Comparison of ENCODE assay signal across 8 cellular contexts in the genomic region with DNA sequence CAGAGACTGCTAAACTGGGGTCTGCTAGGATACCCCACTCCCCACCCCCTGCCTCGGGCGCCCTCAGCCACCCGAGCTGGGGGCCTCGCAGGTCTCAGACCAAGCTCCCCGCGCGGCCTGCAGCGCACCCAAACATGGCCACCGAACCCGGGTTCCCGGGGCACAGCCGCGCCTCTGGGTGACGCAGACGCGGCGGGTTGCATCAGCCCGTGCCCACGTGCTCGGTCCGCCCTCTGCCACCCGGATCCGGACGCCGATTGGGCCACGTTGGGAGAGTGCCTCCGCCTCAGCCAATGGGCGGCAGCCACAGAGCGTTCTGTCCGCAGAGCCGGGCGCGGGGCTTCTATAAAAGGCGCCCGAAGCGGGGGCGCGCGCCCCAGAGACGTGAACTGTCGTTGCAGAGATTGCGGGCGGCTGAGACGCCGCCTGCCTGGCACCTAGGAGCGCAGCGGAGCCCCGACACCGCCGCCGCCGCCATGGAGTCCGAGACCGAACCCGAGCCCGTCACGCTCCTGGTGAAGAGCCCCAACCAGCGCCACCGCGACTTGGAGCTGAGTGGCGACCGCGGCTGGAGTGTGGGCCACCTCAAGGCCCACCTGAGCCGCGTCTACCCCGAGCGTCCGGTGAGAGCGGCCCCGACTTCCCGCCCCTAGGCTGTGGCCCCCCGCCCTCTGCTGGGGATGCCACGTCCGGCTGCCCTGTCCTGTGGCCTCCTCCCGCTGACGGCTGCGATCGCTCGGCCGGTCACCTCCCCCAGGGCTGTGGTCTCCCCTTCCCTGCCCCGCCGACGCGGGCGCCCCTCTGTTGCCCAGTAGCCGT. TPM values are rescaled to one million over a fixed set of nuclear protein-coding genes. Genes with fewer than 3 reads are reported as not detected.
DNase-seq lines count a peak whose midpoint lies in the region; ATAC-seq and TF ChIP-seq lines count a peak whose summit lies in the region.

A gene with protein sequence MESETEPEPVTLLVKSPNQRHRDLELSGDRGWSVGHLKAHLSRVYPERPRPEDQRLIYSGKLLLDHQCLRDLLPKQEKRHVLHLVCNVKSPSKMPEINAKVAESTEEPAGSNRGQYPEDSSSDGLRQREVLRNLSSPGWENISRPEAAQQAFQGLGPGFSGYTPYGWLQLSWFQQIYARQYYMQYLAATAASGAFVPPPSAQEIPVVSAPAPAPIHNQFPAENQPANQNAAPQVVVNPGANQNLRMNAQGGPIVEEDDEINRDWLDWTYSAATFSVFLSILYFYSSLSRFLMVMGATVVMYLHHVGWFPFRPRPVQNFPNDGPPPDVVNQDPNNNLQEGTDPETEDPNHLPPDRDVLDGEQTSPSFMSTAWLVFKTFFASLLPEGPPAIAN (plus strand): TSS at position 374 of the 819 bp plus-strand sequence. CDS start 103 bp downstream, at position 477.

- H3K36me3 Mint-ChIP-seq in WTC11: peaks cover 18% of the 10 kb centered on the region
- H3K36me3 Mint-ChIP-seq in immature natural killer cell: peaks cover 0 to 14% (median 14%) of the 10 kb centered on the region in 3 donors

- peak within 1 kb of the TSS; percentile 96 to 100 (median 99) for H3K27ac ChIP-seq in spleen

- H3K27me3 Mint-ChIP-seq in WTC11 (ENCODE audit: low read depth) (no peaks in the 10 kb centered on the region), immature natural killer cell (ENCODE audit: low read depth in 3 of 3) (peaks cover 18 to 19% (median 18%) of the 10 kb centered on the region in 3 donors)

- H3K9me3 Mint-ChIP-seq in WTC11: no peaks in the 10 kb centered on the region; the same call in 1 of the 2 replicates
- H3K9me3 Mint-ChIP-seq in immature natural killer cell: no peaks in the 10 kb centered on the region

- no peak for TF ChIP-seq CTCF in WTC11 (IDR thresholded peaks at IDR 0.05)
- peak; percentile 2 for TF ChIP-seq CTCF in cardiac fibroblast (IDR thresholded peaks at IDR 0.05; ENCODE audit: low read depth, low read length)
- peak in 9 of 11 experiments; percentile 6 to 57 (median 33) for TF ChIP-seq CTCF in spleen (IDR thresholded peaks at IDR 0.05 in 8 of 11, conservative IDR thresholded peaks at IDR 0.05 in 3 of 11)

- peak; percentile 100 for DNase-seq in AG08395 (ENCODE audit: low spot score)
- peak; percentile 98 for DNase-seq in NCI-H226
- DNase-seq in WTC11 (ENCODE audit: low spot score): peak; percentile 96
- peak; percentile 98 to 99 for DNase-seq in cardiac fibroblast (ENCODE audit: low read depth in 2 of 2)
- peak; percentile 98 to 99 (median 99) for DNase-seq in immature natural killer cell
- DNase-seq in spleen: peak; percentile 100

- ATAC-seq in GM18909 (IDR thresholded peaks at IDR 0.05; ENCODE audit: poor library complexity, unreplicated experiment): peak; percentile 90
- ATAC-seq in HG03175 (IDR thresholded peaks at IDR 0.05; ENCODE audit: unreplicated experiment): peak; percentile 88
- ATAC-seq in WTC11: peak; percentile 94

- peak within 1 kb of the TSS; percentile 96 to 98 for H3K4me3 ChIP-seq in cardiac fibroblast (replicated peaks in 1 of 2; ENCODE audit: low read depth in 2 of 2, low read length in 2 of 2)
- peak within 1 kb of the TSS; percentile 72 to 96 (median 82) for H3K4me3 ChIP-seq in spleen

- H3K9me3 ChIP-seq in spleen: no peaks in the 10 kb centered on the region

- intact Hi-C loops in spleen (cut with DNase I; ENCODE audit: low total_unique reads): loop anchor here (5.0 kb wide), 1 partner anchor 60 kb away; no protein-coding TSS in a partner anchor

- H3K4me3 Mint-ChIP-seq in WTC11 (peak within 1 kb of the TSS; percentile 94), immature natural killer cell (peak within 1 kb of the TSS; percentile 97 to 98 (median 98))

- peaks cover 5 to 29% (median 18%) of the 10 kb centered on the region in 6 donors for H3K36me3 ChIP-seq in spleen

- H3K27ac Mint-ChIP-seq in WTC11 (peak within 1 kb of the TSS; percentile 95), immature natural killer cell (peak within 1 kb of the TSS; percentile 95 to 98 (median 97))

- H3K4me1 Mint-ChIP-seq in WTC11: peaks cover 26% of the 10 kb centered on the region
- peaks cover 41 to 51% of the 10 kb centered on the region in 2 donors for H3K4me1 Mint-ChIP-seq in immature natural killer cell

- WGBS in spleen, 5 donors: 0 to 1% (median 1%) methylated on average over 25 to 86 of the region's 86 CpGs

- H3K4me1 ChIP-seq in spleen: peaks cover 28 to 66% (median 53%) of the 10 kb centered on the region in 6 donors

- CTCF ChIA-PET in WTC11 (lab: Charles Lee): interaction anchor here (2.4 kb wide), 1 partner anchor 32 kb away, joined by 10 read pairs; no protein-coding TSS in a partner anchor

- TF ChIP-seq POLR2A in spleen (IDR thresholded peaks at IDR 0.05): peak; percentile 71 to 86 (median 74)

- POLR2A ChIA-PET in WTC11 (lab: Charles Lee): interaction anchor here (0.5 to 1.4 kb wide), 7 partner anchors 10 to 256 kb away, joined by 3 to 4 read pairs (median 3); no protein-coding TSS in a partner anchor

- no peaks in the 10 kb centered on the region for H3K27me3 ChIP-seq in spleen (replicated peaks in 1 of 7)

TF ChIP-seq in WTC11, 78 proteins besides CTCF, POLR2A, EP300 and RAD21 (continues in another document):
- TF ChIP-seq ESRRA (CRISPR knock-in tag; IDR thresholded peaks at IDR 0.05; ENCODE audit: borderline replicate concordance) (no peak), MXD4 (CRISPR knock-in tag; IDR thresholded peaks at IDR 0.05; ENCODE audit: borderline replicate concordance) (no peak), ZNF138 (CRISPR knock-in tag; conservative IDR thresholded peaks at IDR 0.05) (no peak), FOXK1 (CRISPR knock-in tag; IDR thresholded peaks at IDR 0.05) (peak; percentile 57; the same call in 1 of the 2 replicates), OVOL2 (CRISPR knock-in tag; IDR thresholded peaks at IDR 0.05; ENCODE audit: borderline replicate concordance) (no peak; the same call in 1 of the 2 replicates), TEAD4 (CRISPR knock-in tag; IDR thresholded peaks at IDR 0.05) (no peak), NR1H2 (CRISPR knock-in tag; IDR thresholded peaks at IDR 0.05) (no peak), SP1 (CRISPR knock-in tag; conservative IDR thresholded peaks at IDR 0.05) (peak; percentile 85), ZNF423 (CRISPR knock-in tag; IDR thresholded peaks at IDR 0.05) (peak; percentile 91), ATF1 (CRISPR knock-in tag; IDR thresholded peaks at IDR 0.05) (no peak), NFE2L1 (CRISPR knock-in tag; IDR thresholded peaks at IDR 0.05) (no peak), ZNF232 (CRISPR knock-in tag; IDR thresholded peaks at IDR 0.05) (no peak), ZNF671 (CRISPR knock-in tag; IDR thresholded peaks at IDR 0.05) (no peak)
- TF ChIP-seq, protein P1, sequence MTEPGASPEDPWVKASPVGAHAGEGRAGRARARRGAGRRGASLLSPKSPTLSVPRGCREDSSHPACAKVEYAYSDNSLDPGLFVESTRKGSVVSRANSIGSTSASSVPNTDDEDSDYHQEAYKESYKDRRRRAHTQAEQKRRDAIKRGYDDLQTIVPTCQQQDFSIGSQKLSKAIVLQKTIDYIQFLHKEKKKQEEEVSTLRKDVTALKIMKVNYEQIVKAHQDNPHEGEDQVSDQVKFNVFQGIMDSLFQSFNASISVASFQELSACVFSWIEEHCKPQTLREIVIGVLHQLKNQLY (CRISPR knock-in tag; IDR thresholded peaks at IDR 0.05): no peak
- TF ChIP-seq, protein P2, sequence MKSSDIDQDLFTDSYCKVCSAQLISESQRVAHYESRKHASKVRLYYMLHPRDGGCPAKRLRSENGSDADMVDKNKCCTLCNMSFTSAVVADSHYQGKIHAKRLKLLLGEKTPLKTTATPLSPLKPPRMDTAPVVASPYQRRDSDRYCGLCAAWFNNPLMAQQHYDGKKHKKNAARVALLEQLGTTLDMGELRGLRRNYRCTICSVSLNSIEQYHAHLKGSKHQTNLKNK (CRISPR knock-in tag; IDR thresholded peaks at IDR 0.05): no peak
- TF ChIP-seq, protein P3, sequence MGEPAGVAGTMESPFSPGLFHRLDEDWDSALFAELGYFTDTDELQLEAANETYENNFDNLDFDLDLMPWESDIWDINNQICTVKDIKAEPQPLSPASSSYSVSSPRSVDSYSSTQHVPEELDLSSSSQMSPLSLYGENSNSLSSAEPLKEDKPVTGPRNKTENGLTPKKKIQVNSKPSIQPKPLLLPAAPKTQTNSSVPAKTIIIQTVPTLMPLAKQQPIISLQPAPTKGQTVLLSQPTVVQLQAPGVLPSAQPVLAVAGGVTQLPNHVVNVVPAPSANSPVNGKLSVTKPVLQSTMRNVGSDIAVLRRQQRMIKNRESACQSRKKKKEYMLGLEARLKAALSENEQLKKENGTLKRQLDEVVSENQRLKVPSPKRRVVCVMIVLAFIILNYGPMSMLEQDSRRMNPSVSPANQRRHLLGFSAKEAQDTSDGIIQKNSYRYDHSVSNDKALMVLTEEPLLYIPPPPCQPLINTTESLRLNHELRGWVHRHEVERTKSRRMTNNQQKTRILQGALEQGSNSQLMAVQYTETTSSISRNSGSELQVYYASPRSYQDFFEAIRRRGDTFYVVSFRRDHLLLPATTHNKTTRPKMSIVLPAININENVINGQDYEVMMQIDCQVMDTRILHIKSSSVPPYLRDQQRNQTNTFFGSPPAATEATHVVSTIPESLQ (CRISPR knock-in tag; IDR thresholded peaks at IDR 0.05): no peak
- TF ChIP-seq, protein P4, sequence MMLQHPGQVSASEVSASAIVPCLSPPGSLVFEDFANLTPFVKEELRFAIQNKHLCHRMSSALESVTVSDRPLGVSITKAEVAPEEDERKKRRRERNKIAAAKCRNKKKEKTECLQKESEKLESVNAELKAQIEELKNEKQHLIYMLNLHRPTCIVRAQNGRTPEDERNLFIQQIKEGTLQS (CRISPR knock-in tag; conservative IDR thresholded peaks at IDR 0.05): peak; percentile 97

RNA-seq across cellular contexts. Expression of the gene that starts here (rescaled TPM):
- 21.4 to 30.8 TPM (median 21.7 TPM) in 3 replicates for total RNA-seq in WTC11 (2021)
- 100 to 1,000 TPM in 2 of 3 donors, 10 to 100 TPM in 1; 89.0 to 157 (median 120) TPM for polyA plus RNA-seq in immature natural killer cell
- total RNA-seq in spleen: 100 to 1,000 TPM; 162 to 370 (median 205) TPM
- 100 to 1,000 TPM in 1 of 3 donors, 10 to 100 TPM in 2; 84.1 to 105 (median 92.5) TPM for polyA plus RNA-seq in spleen

Comparison
In these comparisons a context has a peak if more than half of its experiments do, and no peak if none do; other contexts are left out.
1. Peak in every context shown above with its lines: DNase-seq, ATAC-seq, H3K4me3 ChIP-seq and H3K27ac ChIP-seq.